In the genomic region with DNA sequence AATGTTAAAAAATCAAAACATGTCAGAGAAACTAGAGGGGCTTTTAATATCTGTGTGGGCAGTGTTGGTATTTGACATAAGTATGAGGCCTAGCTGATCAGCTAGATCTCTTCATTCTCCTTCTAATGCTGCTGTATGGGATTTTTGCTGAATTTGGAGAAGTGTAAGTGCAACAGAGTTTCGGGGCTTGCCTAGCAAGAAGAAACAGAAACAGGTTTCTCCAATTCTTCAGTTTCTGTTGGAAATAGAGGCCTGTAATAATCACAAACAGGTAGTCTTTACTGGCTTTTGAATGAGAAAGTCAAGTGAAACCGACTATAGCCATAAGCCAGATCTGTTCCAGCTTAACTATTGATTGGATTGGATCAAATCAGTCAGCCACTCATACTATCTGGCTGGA, we compare ENCODE assay signal across 22 cellular contexts.
A peak's percentile ranks its signal among the peaks of the same experiment; 100 is the strongest.
DNase-seq lines count a peak whose midpoint lies in the region; FAIRE-seq and TF ChIP-seq lines count a peak whose summit lies in the region.
"Had no signal": no experiment of that assay in that cellular context is flagged by ENCODE, and none has a peak within 500 bp of the region (broad histone marks: within the 10 kb centered on the region; RNA-seq: fewer than 3 reads in every experiment).

No MANE protein-coding gene starts in this region.

- H3K4me3 Mint-ChIP-seq in activated CD4-positive, alpha-beta T cell treated with anti-CD3 and anti-CD28 coated beads, Interleukin-2, amount 10 ng/mL, durations not matched to agents 7 days and 5 days: no peak overlapping the region
- H3K4me3 Mint-ChIP-seq: CD14-positive monocyte; CD4-positive, alpha-beta T cell; CD8-positive, alpha-beta memory T cell had no signal

- H3K4me1 ChIP-seq in MM.1S (ENCODE audit: low read length) (no peaks in the 10 kb centered on the region), neuronal stem cell (ENCODE audit: control insufficient read depth in 2 of 2, insufficient read depth in 1 of 2, low read depth in 1 of 2, low read length in 2 of 2) (no peaks in the 10 kb centered on the region)

- H3K79me2 ChIP-seq in MM.1S (ENCODE audit: low read length): no peaks in the 10 kb centered on the region

- no peak overlapping the region for H2BK15ac ChIP-seq in neuronal stem cell (ENCODE audit: low read length)

- H3K79me1 ChIP-seq in neuronal stem cell (ENCODE audit: low read depth, low read length): no peaks in the 10 kb centered on the region

- POLR2A ChIA-PET in activated CD4-positive, alpha-beta T cell treated with anti-CD3 and anti-CD28 coated beads, Interleukin-2, amount 10 ng/mL, durations not matched to agents 7 days and 5 days (lab: Charles Lee): no interaction called here

- DNase-seq in NCI-H82 (lab: John Stamatoyannopoulos, UW) (peak; percentile 11), NCI-H82 treated with DMSO at 0.1 percent for 48 hours (lab: John Stamatoyannopoulos, UW; ENCODE audit: unreplicated experiment) (no peak), MM.1S (peak; percentile 17), neuronal stem cell (ENCODE audit: low spot score) (no peak), GM19239 (ENCODE audit: insufficient read length, low spot score) (no peak)
- no peak for DNase-seq in activated CD4-positive, alpha-beta T cell treated with anti-CD3 and anti-CD28 coated beads, Interleukin-2, amount 10 ng/mL, durations not matched to agents 7 days and 5 days
- DNase-seq: ACHN; AML-193; BE2C; Calu3; CD4-positive, alpha-beta T cell; CD8-positive, alpha-beta memory T cell; DMS153; DND-41; GM23248; H7; HCEC 1CT had no signal

- H3K27me3 Mint-ChIP-seq in activated CD4-positive, alpha-beta T cell treated with anti-CD3 and anti-CD28 coated beads, Interleukin-2, amount 10 ng/mL, durations not matched to agents 7 days and 5 days: no peaks in the 10 kb centered on the region
- H3K27me3 Mint-ChIP-seq: CD4-positive, alpha-beta T cell; CD8-positive, alpha-beta memory T cell had no signal

- H3K14ac ChIP-seq in neuronal stem cell (ENCODE audit: low read length): no peak overlapping the region

- TF ChIP-seq CTCF in MM.1S (IDR thresholded peaks at IDR 0.05; ENCODE audit: low read length): no peak

- FAIRE-seq in GM19239 (lab: Jason Lieb, UNC): no peak
- FAIRE-seq: GM18507, H1 had no signal

- H3K4me1 Mint-ChIP-seq in activated CD4-positive, alpha-beta T cell treated with anti-CD3 and anti-CD28 coated beads, Interleukin-2, amount 10 ng/mL, durations not matched to agents 7 days and 5 days: no peaks in the 10 kb centered on the region
- H3K4me1 Mint-ChIP-seq: CD14-positive monocyte; CD8-positive, alpha-beta memory T cell had no signal

- no peak overlapping the region for H2BK120ac ChIP-seq in neuronal stem cell (ENCODE audit: low read depth, low read length)

- WGBS in neuronal stem cell (ENCODE audit: extremely low coverage in 2 of 2, insufficient read length in 2 of 2, insufficient replicate concordance in 1 of 2), 2 donors: no CpG with 5 or more reads among the region's 2 CpGs

- no peak overlapping the region for H3K9ac ChIP-seq in MM.1S (ENCODE audit: low read length)
- H3K9ac ChIP-seq in neuronal stem cell (ENCODE audit: low read depth, low read length, poor library complexity): no peak overlapping the region
- H3K9ac ChIP-seq: BLaER1 treated with 17β-estradiol and CSF1 and Interleukin-3, amounts not matched to agents 10 nM and 100 nM; GM23248 had no signal

- H3K18ac ChIP-seq in neuronal stem cell (ENCODE audit: low read length): no peak overlapping the region

- no peak overlapping the region for H4K8ac ChIP-seq in neuronal stem cell (ENCODE audit: low read depth, low read length)

- H3K4me2 ChIP-seq in MM.1S (ENCODE audit: low read depth, low read length): no peak overlapping the region
- no peak overlapping the region for H3K4me2 ChIP-seq in neuronal stem cell (ENCODE audit: insufficient read depth, low read length, poor library complexity, severe bottlenecking)
- H3K4me2 ChIP-seq: BLaER1 treated with 17β-estradiol and CSF1 and Interleukin-3, amounts not matched to agents 10 nM and 100 nM had no signal

- peaks cover 5% of the 10 kb centered on the region; the same call in 1 of the 2 replicates for H3F3A ChIP-seq in MM.1S (ENCODE audit: insufficient read depth, low read length)

- no peaks in the 10 kb centered on the region for H3K27me3 ChIP-seq in MM.1S (replicated peaks; ENCODE audit: insufficient read depth, low read length)
- no peaks in the 10 kb centered on the region for H3K27me3 ChIP-seq in neuronal stem cell (ENCODE audit: control insufficient read depth in 3 of 3, insufficient read depth in 3 of 3, low read depth in 1 of 3, low read length in 3 of 3)
- H3K27me3 ChIP-seq: BE2C; BLaER1 treated with 17β-estradiol and CSF1 and Interleukin-3, amounts not matched to agents 10 nM and 100 nM had no signal

- H3K4me3 ChIP-seq in MM.1S (ENCODE audit: low read length): no peak overlapping the region
- no peak overlapping the region for H3K4me3 ChIP-seq in neuronal stem cell (ENCODE audit: low read length in 2 of 2)
- H3K4me3 ChIP-seq: BLaER1 treated with 17β-estradiol and CSF1 and Interleukin-3, amounts not matched to agents 10 nM and 100 nM; GM23248 had no signal

- no peak overlapping the region for H3K23ac ChIP-seq in neuronal stem cell (ENCODE audit: low read depth, low read length, poor library complexity)

- H4K20me1 ChIP-seq in MM.1S (ENCODE audit: insufficient read depth, low read length): no peaks in the 10 kb centered on the region
- H4K20me1 ChIP-seq: BLaER1 treated with 17β-estradiol and CSF1 and Interleukin-3, amounts not matched to agents 10 nM and 100 nM had no signal

- no peak overlapping the region for H2AFZ ChIP-seq in MM.1S (ENCODE audit: low read length)
- H2AFZ ChIP-seq in neuronal stem cell (ENCODE audit: low read length): peak overlapping the region; percentile 53
- H2AFZ ChIP-seq: GM23248 had no signal

- no peak overlapping the region for H3K27ac Mint-ChIP-seq in activated CD4-positive, alpha-beta T cell treated with anti-CD3 and anti-CD28 coated beads, Interleukin-2, amount 10 ng/mL, durations not matched to agents 7 days and 5 days
- H3K27ac Mint-ChIP-seq: CD14-positive monocyte; CD4-positive, alpha-beta T cell; CD8-positive, alpha-beta memory T cell had no signal

- no peak overlapping the region for H4K91ac ChIP-seq in neuronal stem cell (ENCODE audit: low read depth, low read length, poor library complexity)

- no peak overlapping the region for H2BK5ac ChIP-seq in neuronal stem cell (ENCODE audit: low read length)

- no peaks in the 10 kb centered on the region for H3K36me3 Mint-ChIP-seq in activated CD4-positive, alpha-beta T cell treated with anti-CD3 and anti-CD28 coated beads, Interleukin-2, amount 10 ng/mL, durations not matched to agents 7 days and 5 days (ENCODE audit: low read depth)
- H3K36me3 Mint-ChIP-seq: CD14-positive monocyte; CD8-positive, alpha-beta memory T cell had no signal

- H3K36me3 ChIP-seq in MM.1S (replicated peaks; ENCODE audit: insufficient read depth, low read length) (no peaks in the 10 kb centered on the region), neuronal stem cell (replicated peaks in 1 of 2; ENCODE audit: control insufficient read depth in 2 of 2, insufficient read depth in 2 of 2, low read length in 2 of 2) (no peaks in the 10 kb centered on the region)
- H3K36me3 ChIP-seq: BE2C; BLaER1 treated with 17β-estradiol and CSF1 and Interleukin-3, amounts not matched to agents 10 nM and 100 nM had no signal

- H3K4ac ChIP-seq in neuronal stem cell (ENCODE audit: low read length): no peak overlapping the region

- no peak overlapping the region for H2AK5ac ChIP-seq in neuronal stem cell (ENCODE audit: low read depth, low read length)

- no peaks in the 10 kb centered on the region for H3K9me2 ChIP-seq in MM.1S (replicated peaks; ENCODE audit: insufficient read depth, low read length)

- H3K9me3 ChIP-seq in MM.1S (replicated peaks; ENCODE audit: insufficient read depth, low read length) (no peaks in the 10 kb centered on the region; the same call in 1 of the 2 replicates), neuronal stem cell (replicated peaks in 1 of 2; ENCODE audit: control insufficient read depth in 2 of 2, insufficient read depth in 1 of 2, low read depth in 1 of 2, low read length in 2 of 2) (no peaks in the 10 kb centered on the region)
- H3K9me3 ChIP-seq: BE2C; BLaER1 treated with 17β-estradiol and CSF1 and Interleukin-3, amounts not matched to agents 10 nM and 100 nM had no signal

- no peaks in the 10 kb centered on the region for H3K9me3 Mint-ChIP-seq in activated CD4-positive, alpha-beta T cell treated with anti-CD3 and anti-CD28 coated beads, Interleukin-2, amount 10 ng/mL, durations not matched to agents 7 days and 5 days
- H3K9me3 Mint-ChIP-seq: CD4-positive, alpha-beta T cell had no signal

- no peak overlapping the region for H2BK12ac ChIP-seq in neuronal stem cell (ENCODE audit: low read length)

- H3K27ac ChIP-seq in MM.1S (ENCODE audit: low read length): no peak overlapping the region
- H3K27ac ChIP-seq in neuronal stem cell (replicated peaks; ENCODE audit: low read length): no peak overlapping the region
- H3K27ac ChIP-seq: 22Rv1; BLaER1 treated with 17β-estradiol and CSF1 and Interleukin-3, amounts not matched to agents 10 nM and 100 nM; GM23248 had no signal

- CTCF ChIA-PET in activated CD4-positive, alpha-beta T cell treated with anti-CD3 and anti-CD28 coated beads, Interleukin-2, amount 10 ng/mL, durations not matched to agents 7 days and 5 days (lab: Charles Lee): no interaction called here

Comparison
In these comparisons a context has a peak if more than half of its experiments do, and no peak if none do; other contexts are left out.
1. DNase-seq: peak in NCI-H82 (single experiment) and MM.1S (single experiment); none in NCI-H82 treated with DMSO at 0.1 percent for 48 hours (single experiment), neuronal stem cell (single experiment), activated CD4-positive, alpha-beta T cell treated with anti-CD3 and anti-CD28 coated beads, Interleukin-2, amount 10 ng/mL, durations not matched to agents 7 days and 5 days (single experiment) and GM19239 (single experiment).